16 cellular contexts compared by ENCODE assay signal in the genomic region with DNA sequence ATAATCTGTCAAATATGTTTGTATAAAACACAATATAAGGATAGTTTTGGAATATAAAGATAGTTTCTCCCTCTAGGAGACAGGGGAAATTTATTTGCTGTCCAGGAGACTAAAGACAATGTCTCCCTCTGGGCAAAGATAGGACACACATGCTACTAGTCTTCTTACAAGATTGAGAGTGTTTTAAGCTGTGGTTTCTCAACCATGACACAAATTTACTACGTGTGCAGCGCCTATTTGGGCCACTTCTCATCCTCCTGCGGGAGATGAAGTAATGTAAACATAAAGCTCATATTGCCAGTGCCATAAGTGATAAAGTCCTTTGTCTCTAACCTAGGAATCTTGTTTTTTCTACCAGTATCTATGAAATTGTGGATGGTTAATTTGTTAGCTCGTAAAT.
"Had no signal": no experiment of that assay in that cellular context is flagged by ENCODE, and none has a peak within 500 bp of the region (broad histone marks: within the 10 kb centered on the region; RNA-seq: fewer than 3 reads in every experiment).

No MANE protein-coding gene starts in this region.

- H3K27ac Mint-ChIP-seq: activated naive CD8-positive, alpha-beta T cell treated with anti-CD3 and anti-CD28 coated beads, Interleukin-2, amount 10 ng/mL, durations not matched to agents 7 days and 5 days; activated T-helper 1 cell treated with anti-CD3 and anti-CD28 coated beads, Interleukin-12 subunit alpha, Interleukin-12 subunit beta, Interleukin-2, Interleukin-4 antibody, amounts not matched to agents 30 ng/mL and 10 ng/mL and 1 ng/mL, durations not matched to agents 14 hours and 24 hours and 36 hours; progenitor cell of endocrine pancreas had no signal

- H3K4me3 Mint-ChIP-seq: activated naive CD8-positive, alpha-beta T cell treated with anti-CD3 and anti-CD28 coated beads, Interleukin-2, amount 10 ng/mL, durations not matched to agents 7 days and 5 days; activated T-helper 1 cell treated with anti-CD3 and anti-CD28 coated beads, Interleukin-12 subunit alpha, Interleukin-12 subunit beta, Interleukin-2, Interleukin-4 antibody, amounts not matched to agents 30 ng/mL and 10 ng/mL and 1 ng/mL, durations not matched to agents 14 hours and 24 hours and 36 hours; nephron had no signal

- H3K36me3 Mint-ChIP-seq: activated naive CD8-positive, alpha-beta T cell treated with anti-CD3 and anti-CD28 coated beads, Interleukin-2, amount 10 ng/mL, durations not matched to agents 7 days and 5 days had no signal

- DNase-seq: activated CD4-positive, alpha-beta T cell treated with anti-CD3 and anti-CD28 coated beads, Interleukin-2, amount 50 U/mL, for 1 hour; activated naive CD8-positive, alpha-beta T cell treated with anti-CD3 and anti-CD28 coated beads, Interleukin-2, amount 10 ng/mL, durations not matched to agents 7 days and 5 days; anterior cingulate cortex; brain microvascular endothelial cell; dermis blood vessel endothelial cell; foreskin melanocyte; kidney glomerular epithelial cell; occipital lobe; stimulated activated CD4-positive, alpha-beta T cell treated with anti-CD3 and anti-CD28 coated beads, Interleukin-15, amount 100 ng/mL, for 24 hours; stimulated activated CD4-positive, alpha-beta T cell treated with anti-CD3 and anti-CD28 coated beads, Interleukin-4, amount 100 ng/mL, for 1 hour; stimulated activated naive CD4-positive, alpha-beta T cell; tibial artery; uterus had no signal

- H3K9me3 Mint-ChIP-seq: activated naive CD8-positive, alpha-beta T cell treated with anti-CD3 and anti-CD28 coated beads, Interleukin-2, amount 10 ng/mL, durations not matched to agents 7 days and 5 days; activated T-helper 1 cell treated with anti-CD3 and anti-CD28 coated beads, Interleukin-12 subunit alpha, Interleukin-12 subunit beta, Interleukin-2, Interleukin-4 antibody, amounts not matched to agents 30 ng/mL and 10 ng/mL and 1 ng/mL, durations not matched to agents 14 hours and 24 hours and 36 hours had no signal

- H3K27me3 Mint-ChIP-seq: progenitor cell of endocrine pancreas had no signal

- H3K4me1 Mint-ChIP-seq: activated naive CD8-positive, alpha-beta T cell treated with anti-CD3 and anti-CD28 coated beads, Interleukin-2, amount 10 ng/mL, durations not matched to agents 7 days and 5 days; nephron had no signal
